30 cellular contexts compared by ENCODE assay signal in the genomic region with DNA sequence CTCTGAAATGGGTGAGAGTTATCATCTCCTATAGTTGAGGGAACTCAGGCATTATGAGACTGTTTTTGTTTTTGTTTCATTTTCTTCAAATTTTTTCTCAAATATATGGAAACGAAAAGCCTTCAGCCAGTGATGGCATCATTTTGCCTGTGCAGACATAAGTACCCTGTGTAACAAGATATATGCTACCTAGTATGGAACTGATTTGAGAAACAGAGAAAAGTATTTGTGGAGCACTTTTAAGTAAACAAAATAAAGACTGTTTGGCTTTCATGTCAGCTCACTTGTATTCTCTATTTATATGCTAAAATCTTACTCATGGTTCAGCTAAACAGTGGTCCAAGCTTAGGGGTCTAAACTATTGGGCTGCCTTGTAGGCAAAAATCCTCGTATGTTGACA.
"Had no signal": no experiment of that assay in that cellular context is flagged by ENCODE, and none has a peak within 500 bp of the region (broad histone marks: within the 10 kb centered on the region; RNA-seq: fewer than 3 reads in every experiment).

No MANE protein-coding gene starts in this region.

- H3K9me3 Mint-ChIP-seq: naive thymus-derived CD8-positive, alpha-beta T cell; nephron; neural crest cell; stimulated activated memory B cell treated with anti-CD40 and anti-IgM and Interleukin-4, amounts not matched to agents 10 μg/mL and 1 μg/mL and 100 μg/mL, for 72 hours; stimulated activated naive CD8-positive, alpha-beta T cell treated with anti-CD3 and anti-CD28 coated beads, Interleukin-15, amount 100 ng/mL, for 72 hours; type B pancreatic cell had no signal

- H3K4me1 ChIP-seq: left lung, lower lobe of right lung, prostate gland, spleen, uterus had no signal

- H3K36me3 ChIP-seq: pancreas, prostate gland, uterus had no signal

- H3K27me3 Mint-ChIP-seq: naive thymus-derived CD8-positive, alpha-beta T cell; stimulated activated memory B cell treated with anti-CD40 and anti-IgM and Interleukin-4, amounts not matched to agents 10 μg/mL and 1 μg/mL and 100 μg/mL, for 72 hours; stimulated activated naive CD8-positive, alpha-beta T cell treated with anti-CD3 and anti-CD28 coated beads, Interleukin-15, amount 100 ng/mL, for 72 hours; type B pancreatic cell had no signal

- H3K27ac Mint-ChIP-seq: naive thymus-derived CD8-positive, alpha-beta T cell; nephron; stimulated activated memory B cell treated with anti-CD40 and anti-IgM and Interleukin-4, amounts not matched to agents 10 μg/mL and 1 μg/mL and 100 μg/mL, for 72 hours; stimulated activated naive CD8-positive, alpha-beta T cell treated with anti-CD3 and anti-CD28 coated beads, Interleukin-15, amount 100 ng/mL, for 72 hours; type B pancreatic cell had no signal

- ATAC-seq: heart left ventricle; left colon; lower lobe of right lung; naive thymus-derived CD8-positive, alpha-beta T cell; sciatic nerve; stimulated activated memory B cell treated with anti-CD40 and anti-IgM and Interleukin-4, amounts not matched to agents 10 μg/mL and 1 μg/mL and 100 μg/mL, for 72 hours; stimulated activated naive CD8-positive, alpha-beta T cell treated with anti-CD3 and anti-CD28 coated beads, Interleukin-15, amount 100 ng/mL, for 72 hours had no signal

- H3K4me3 Mint-ChIP-seq: naive thymus-derived CD8-positive, alpha-beta T cell; nephron; neural crest cell; stimulated activated memory B cell treated with anti-CD40 and anti-IgM and Interleukin-4, amounts not matched to agents 10 μg/mL and 1 μg/mL and 100 μg/mL, for 72 hours; stimulated activated naive CD8-positive, alpha-beta T cell treated with anti-CD3 and anti-CD28 coated beads, Interleukin-15, amount 100 ng/mL, for 72 hours; type B pancreatic cell had no signal

- DNase-seq: heart left ventricle; hippocampal formation; kidney glomerular epithelial cell; left colon; lower lobe of right lung; mammary epithelial cell; mesendoderm; naive thymus-derived CD8-positive, alpha-beta T cell; nucleus accumbens; pancreas; posterior cingulate gyrus; retina; right cardiac atrium; spleen; stimulated activated CD4-positive, alpha-beta T cell treated with anti-CD3 and anti-CD28 coated beads, Interleukin-2, amount 100 ng/mL, for 48 hours; stimulated activated CD4-positive, alpha-beta T cell treated with anti-CD3 and anti-CD28 coated beads, Interleukin-4, amount 100 ng/mL, for 4 hours; stimulated activated CD8-positive, alpha-beta memory T cell treated with anti-CD3 and anti-CD28 coated beads, Interleukin-4, amount 100 ng/mL, for 48 hours; stimulated activated naive CD4-positive, alpha-beta T cell treated with Interleukin-2 at 50 U/mL for 16 hours; stimulated activated naive CD8-positive, alpha-beta T cell treated with anti-CD3 and anti-CD28 coated beads, Interleukin-15, amount 100 ng/mL, for 72 hours; substantia nigra; uterus had no signal

- H3K4me3 ChIP-seq: heart left ventricle, left lung, lower lobe of right lung, pancreas, prostate gland, skin epidermis, spleen, tibial nerve, uterus had no signal

- H3K27me3 ChIP-seq: heart left ventricle, left lung, pancreas, spleen, tibial nerve, uterus had no signal

- H3K27ac ChIP-seq: heart left ventricle, lower lobe of right lung, pancreas, prostate gland, skin epidermis, spleen, tibial nerve, uterus had no signal

- H3K9me3 ChIP-seq: heart left ventricle, left lung, lower lobe of right lung, pancreas, prostate gland, spleen, tibial nerve, uterus had no signal

- H3K4me1 Mint-ChIP-seq: naive thymus-derived CD8-positive, alpha-beta T cell; neural crest cell; stimulated activated memory B cell treated with anti-CD40 and anti-IgM and Interleukin-4, amounts not matched to agents 10 μg/mL and 1 μg/mL and 100 μg/mL, for 72 hours; stimulated activated naive CD8-positive, alpha-beta T cell treated with anti-CD3 and anti-CD28 coated beads, Interleukin-15, amount 100 ng/mL, for 72 hours had no signal
